In the genomic region with DNA sequence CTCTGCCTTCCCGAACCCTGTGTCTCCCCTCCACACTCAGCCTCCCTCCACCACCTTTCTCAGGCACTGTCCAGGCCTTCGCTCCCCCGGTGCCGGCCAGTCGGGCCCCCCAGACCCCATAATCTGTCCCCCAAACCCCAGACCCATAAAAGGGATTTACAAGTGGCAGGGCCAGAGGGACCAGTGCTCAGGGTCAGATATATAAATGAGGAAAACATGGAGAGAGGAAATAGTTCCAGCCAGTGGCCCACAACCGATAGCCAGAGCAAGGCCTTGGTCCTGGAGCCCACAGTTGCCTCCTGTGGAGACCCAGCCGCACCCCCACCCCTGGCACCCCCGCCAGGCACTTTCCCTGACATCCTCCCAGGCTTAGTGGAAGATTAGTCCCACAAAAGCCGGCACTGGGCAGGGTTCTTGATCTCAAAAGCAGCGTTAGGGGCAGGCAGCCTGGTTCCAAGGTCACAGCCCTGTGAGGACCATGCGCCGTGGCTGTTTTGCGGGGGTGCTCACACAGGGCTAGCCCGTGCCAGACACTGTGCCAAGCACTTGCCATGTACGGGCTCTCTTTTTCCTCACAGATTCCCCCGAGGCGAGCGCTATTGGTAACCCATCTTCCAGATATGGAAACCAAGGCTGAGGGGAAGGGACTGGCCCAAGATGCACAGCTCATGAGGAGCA, we compare ENCODE assay signal across 8 cellular contexts. TPM values are rescaled to one million over a fixed set of nuclear protein-coding genes. Genes with fewer than 3 reads are reported as not detected.
DNase-seq lines count a peak whose midpoint lies in the region; ATAC-seq and TF ChIP-seq lines count a peak whose summit lies in the region.

No MANE protein-coding gene starts in this region.

- H3K27ac ChIP-seq in heart right ventricle (peak overlapping the region; percentile 76 to 98 (median 94)), cingulate gyrus (ENCODE audit: low read depth, low read length) (peak overlapping the region; percentile 91), uterus (peak overlapping the region; percentile 96 to 97)

- H3K27me3 ChIP-seq in heart right ventricle (peaks cover 0 to 18% (median 4%) of the 10 kb centered on the region in 7 donors), mucosa of stomach (ENCODE audit: control insufficient read depth, insufficient read depth, low read length) (peaks cover 29% of the 10 kb centered on the region), uterus (no peaks in the 10 kb centered on the region)

- H3K36me3 ChIP-seq in heart right ventricle: peaks cover 0 to 5% (median 0%) of the 10 kb centered on the region in 9 donors
- H3K36me3 ChIP-seq in mucosa of stomach (ENCODE audit: control insufficient read depth, insufficient read depth, low read length): no peaks in the 10 kb centered on the region
- no peaks in the 10 kb centered on the region for H3K36me3 ChIP-seq in uterus

- H3K4me1 ChIP-seq in heart right ventricle: peaks cover 21 to 78% (median 72%) of the 10 kb centered on the region in 9 donors
- peaks cover 9% of the 10 kb centered on the region for H3K4me1 ChIP-seq in mucosa of stomach (ENCODE audit: control insufficient read depth, insufficient read depth, low read length)
- H3K4me1 ChIP-seq in uterus: peaks cover 0 to 17% of the 10 kb centered on the region in 2 donors

- intact Hi-C loops in heart right ventricle (cut with DNase I): loop anchor here in 6 of 10 donors (2.0 to 5.0 kb wide), 2 partner anchors 115 to 117 kb away; no protein-coding TSS in a partner anchor
- intact Hi-C loops in left cardiac atrium (cut with DNase I): loop anchor here in 1 of 2 donors (2.0 kb wide), 1 partner anchor 117 kb away; no protein-coding TSS in a partner anchor
- intact Hi-C loops in uterus (cut with DNase I; ENCODE audit: low total_unique reads): no loop called here

- peak in 1 of 2 donors; percentile 30 for DNase-seq in heart right ventricle
- no peak for DNase-seq in left cardiac atrium
- no peak for DNase-seq in uterus
- no peak for DNase-seq in AG08395 (ENCODE audit: low spot score)
- no peak for DNase-seq in COLO829 (ENCODE audit: low spot score)
- no peak for DNase-seq in NCI-H2196 treated with DMSO at 0.1 percent for 48 hours (lab: John Stamatoyannopoulos, UW; ENCODE audit: unreplicated experiment)

- H3K9ac ChIP-seq in mucosa of stomach (ENCODE audit: low read length): peak overlapping the region; percentile 75

- no peak for TF ChIP-seq POLR2A in uterus (IDR thresholded peaks at IDR 0.05)

- ATAC-seq in heart right ventricle (peak in 4 of 8 donors; percentile 0 to 4 (median 1)), left cardiac atrium (no peak)

- TF ChIP-seq CTCF in heart right ventricle (IDR thresholded peaks at IDR 0.05) (no peak), uterus (IDR thresholded peaks at IDR 0.05) (no peak)

- H3K9me3 ChIP-seq in heart right ventricle (no peaks in the 10 kb centered on the region), mucosa of stomach (ENCODE audit: control insufficient read depth, low read length) (no peaks in the 10 kb centered on the region), uterus (no peaks in the 10 kb centered on the region)

- H3K4me3 ChIP-seq in heart right ventricle: peak overlapping the region; percentile 14 to 62 (median 52)
- H3K4me3 ChIP-seq in mucosa of stomach (ENCODE audit: low read length): no peak overlapping the region
- peak overlapping the region; percentile 54 to 62 for H3K4me3 ChIP-seq in uterus

- 45 to 51% methylated on average over 18 of the region's 18 CpGs for WGBS in heart right ventricle, 2 donors

RNA-seq across cellular contexts. Expression of gene PLXND1, which starts 1.1 kb away (rescaled TPM):
- total RNA-seq in heart right ventricle (100 to 1,000 TPM in 1 of 10 donors, 10 to 100 TPM in 9; 40.9 to 106 (median 62.8) TPM), left cardiac atrium (100 to 1,000 TPM; 106 to 112 TPM), uterus (100 to 1,000 TPM in 3 of 4 donors, 10 to 100 TPM in 1; 54.7 to 343 (median 121) TPM)
- 100 to 1,000 TPM in 1 of 2 donors, 10 to 100 TPM in 1; 71.2 to 169 TPM for polyA plus RNA-seq in heart right ventricle
